In genomic region chr4:78267790-78268189, GRCh38 we compare ENCODE assay signal across 33 cellular contexts.
"Had no signal": no experiment of that assay in that cellular context is flagged by ENCODE, and none has a peak within 500 bp of the region (broad histone marks: within the 10 kb centered on the region; RNA-seq: fewer than 3 reads in every experiment).

No MANE protein-coding gene starts in this region.

- ATAC-seq: activated CD8-positive, alpha-beta memory T cell treated with anti-CD3 and anti-CD28 coated beads, Interleukin-2, amount 10 ng/mL, durations not matched to agents 7 days and 5 days; PC-3 had no signal

- H3K27ac ChIP-seq: Peyer's patch, SJSA1, VCaP had no signal

- H3K4me3 ChIP-seq: Peyer's patch, SJSA1 had no signal

- DNase-seq: activated B cell treated with CpG ODN at 0.5 μM for 24 hours; activated CD4-positive, alpha-beta memory T cell treated with anti-CD3 and anti-CD28 coated beads, Interleukin-2, amount 10 ng/mL, durations not matched to agents 7 days and 5 days; activated CD4-positive, alpha-beta T cell treated with anti-CD3 and anti-CD28 coated beads for 4 hours; activated CD4-positive, CD25-positive, alpha-beta regulatory T cell treated with anti-CD3 and anti-CD28 coated beads, Interleukin-2, amount 50 U/mL, for 72 hours; activated CD8-positive, alpha-beta memory T cell treated with anti-CD3 and anti-CD28 coated beads for 24 hours; activated CD8-positive, alpha-beta memory T cell treated with anti-CD3 and anti-CD28 coated beads, Interleukin-2, amount 10 ng/mL, durations not matched to agents 7 days and 5 days; activated CD8-positive, alpha-beta memory T cell treated with anti-CD3 and anti-CD28 coated beads, Interleukin-2, amount 50 U/mL, for 48 hours; activated effector memory CD4-positive, alpha-beta T cell treated with anti-CD3 and anti-CD28 coated beads, Interleukin-2, amount 50 U/mL, for 16 hours; activated naive CD4-positive, alpha-beta T cell; activated naive CD4-positive, alpha-beta T cell treated with anti-CD3 and anti-CD28 coated beads, Interleukin-2, amount 50 U/mL, for 16 hours; activated naive CD8-positive, alpha-beta T cell treated with anti-CD3 and anti-CD28 coated beads for 36 hours; activated T-cell treated with anti-CD3 and anti-CD28 coated beads, Interleukin-2, amount 50 U/mL, for 48 hours; amniotic stem cell; aorta; NCI-H1048; NCI-H1436 treated with DMSO at 0.1 percent for 48 hours; NCI-H1694 treated with DMSO at 0.1 percent for 48 hours; NCI-H2029; NCI-H2171; NCI-H510A; NCI-H526; NCI-H748 treated with DMSO at 0.1 percent for 48 hours; NK-92 treated with Interleukin-12 subunit alpha and Interleukin-12 subunit beta, amount 100 ng/mL, for 24 hours; PC-3; Peyer's patch; RPMI8226; SHP77 treated with DMSO at 0.1 percent for 48 hours; SW 1271; T-helper 1 cell; T-helper 2 cell; T-helper 9 cell had no signal

- H3K36me3 ChIP-seq: Peyer's patch, SJSA1 had no signal

- H3K27me3 ChIP-seq: Peyer's patch, SJSA1 had no signal

- H3K9me3 ChIP-seq: Peyer's patch, SJSA1 had no signal

- H3K4me1 ChIP-seq: Peyer's patch, SJSA1 had no signal
